ENCODE assay signal across 24 cellular contexts in genomic region chr10:28744021-28744420, GRCh38.
"Had no signal": no experiment of that assay in that cellular context is flagged by ENCODE, and none has a peak within 500 bp of the region (broad histone marks: within the 10 kb centered on the region; RNA-seq: fewer than 3 reads in every experiment).

No MANE protein-coding gene starts in this region.

- H3K4me3 ChIP-seq: coronary artery, gastroesophageal sphincter, heart left ventricle, psoas muscle, right atrium auricular region, thyroid gland, uterus had no signal

- H3K36me3 ChIP-seq: gastroesophageal sphincter, heart left ventricle, right atrium auricular region, thyroid gland, uterus had no signal

- H3K27ac ChIP-seq: coronary artery, epithelial cell of prostate, gastroesophageal sphincter, heart left ventricle, psoas muscle, right atrium auricular region, thyroid gland, uterus, VCaP had no signal

- H3K27me3 ChIP-seq: heart left ventricle, right atrium auricular region, thyroid gland, uterus had no signal

- H3K9me3 ChIP-seq: right atrium auricular region, thyroid gland, uterus had no signal

- DNase-seq: activated CD4-positive, alpha-beta T cell treated with anti-CD3 and anti-CD28 coated beads, Interleukin-2, amount 10 ng/mL, durations not matched to agents 7 days and 5 days; activated CD4-positive, CD25-positive, alpha-beta regulatory T cell treated with anti-CD3 and anti-CD28 coated beads, Interleukin-2, amount 50 U/mL, for 72 hours; activated CD8-positive, alpha-beta memory T cell treated with anti-CD3 and anti-CD28 coated beads, Interleukin-2, amount 10 ng/mL, durations not matched to agents 7 days and 5 days; activated CD8-positive, alpha-beta T cell treated with anti-CD3 and anti-CD28 coated beads for 36 hours; activated effector memory CD4-positive, alpha-beta T cell treated with anti-CD3 and anti-CD28 coated beads, Interleukin-2, amount 50 U/mL, for 16 hours; activated naive CD4-positive, alpha-beta T cell treated with anti-CD3 and anti-CD28 coated beads, Interleukin-2, amount 10 ng/mL, durations not matched to agents 7 days and 5 days; activated T-cell treated with anti-CD3 and anti-CD28 coated beads for 4 hours; amygdala; cerebellar nuclear complex; heart left ventricle; islet precursor cell; left cardiac atrium; psoas muscle; stimulated activated CD4-positive, alpha-beta T cell treated with anti-CD3 and anti-CD28 coated beads, Interleukin-12 subunit alpha, Interleukin-12 subunit beta, amount 100 ng/mL, for 4 hours; stimulated activated CD4-positive, alpha-beta T cell treated with anti-CD3 and anti-CD28 coated beads, Interleukin-4, amount 100 ng/mL, for 4 hours; substantia nigra; T-helper 9 cell; thyroid gland; uterus had no signal

- H3K4me1 ChIP-seq: gastroesophageal sphincter, heart left ventricle, psoas muscle, right atrium auricular region, thyroid gland, uterus had no signal
